In the genomic region with DNA sequence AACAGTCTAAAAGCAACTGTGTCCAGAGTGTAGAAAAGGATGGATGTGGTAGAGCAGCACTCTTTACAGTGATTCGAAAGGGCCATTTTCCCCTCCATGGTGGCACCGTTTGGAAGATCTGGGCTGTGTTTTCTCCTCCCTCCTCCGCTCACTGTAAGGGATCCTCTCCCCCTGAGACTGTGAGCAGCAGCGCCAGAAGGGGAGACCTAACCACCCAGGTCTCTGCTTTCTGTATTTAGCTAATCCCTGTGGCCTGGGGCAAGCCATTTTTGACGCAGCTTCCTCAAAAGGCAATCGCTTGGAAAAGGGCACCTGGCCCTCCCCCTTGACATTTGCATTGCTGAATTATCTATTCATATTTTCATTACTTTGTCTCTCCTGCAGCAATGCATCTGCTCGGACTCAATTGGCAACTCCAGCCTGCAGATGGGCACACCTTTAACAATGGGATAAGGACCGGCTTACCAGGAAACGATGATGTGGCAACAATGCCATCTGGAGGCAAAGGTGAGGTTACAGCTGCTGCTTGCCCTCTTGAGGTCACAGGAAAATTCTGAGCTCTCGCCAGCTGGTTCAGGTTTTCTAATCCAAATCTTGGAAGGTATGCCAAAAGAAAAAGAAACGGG, we compare ENCODE assay signal across 1 cellular context.
TF ChIP-seq lines count a peak whose summit lies in the region.

No MANE protein-coding gene starts in this region.

TF ChIP-seq in WTC11, 78 proteins besides CTCF, POLR2A, EP300 and RAD21 (continued from another document):
- TF ChIP-seq, protein P1, sequence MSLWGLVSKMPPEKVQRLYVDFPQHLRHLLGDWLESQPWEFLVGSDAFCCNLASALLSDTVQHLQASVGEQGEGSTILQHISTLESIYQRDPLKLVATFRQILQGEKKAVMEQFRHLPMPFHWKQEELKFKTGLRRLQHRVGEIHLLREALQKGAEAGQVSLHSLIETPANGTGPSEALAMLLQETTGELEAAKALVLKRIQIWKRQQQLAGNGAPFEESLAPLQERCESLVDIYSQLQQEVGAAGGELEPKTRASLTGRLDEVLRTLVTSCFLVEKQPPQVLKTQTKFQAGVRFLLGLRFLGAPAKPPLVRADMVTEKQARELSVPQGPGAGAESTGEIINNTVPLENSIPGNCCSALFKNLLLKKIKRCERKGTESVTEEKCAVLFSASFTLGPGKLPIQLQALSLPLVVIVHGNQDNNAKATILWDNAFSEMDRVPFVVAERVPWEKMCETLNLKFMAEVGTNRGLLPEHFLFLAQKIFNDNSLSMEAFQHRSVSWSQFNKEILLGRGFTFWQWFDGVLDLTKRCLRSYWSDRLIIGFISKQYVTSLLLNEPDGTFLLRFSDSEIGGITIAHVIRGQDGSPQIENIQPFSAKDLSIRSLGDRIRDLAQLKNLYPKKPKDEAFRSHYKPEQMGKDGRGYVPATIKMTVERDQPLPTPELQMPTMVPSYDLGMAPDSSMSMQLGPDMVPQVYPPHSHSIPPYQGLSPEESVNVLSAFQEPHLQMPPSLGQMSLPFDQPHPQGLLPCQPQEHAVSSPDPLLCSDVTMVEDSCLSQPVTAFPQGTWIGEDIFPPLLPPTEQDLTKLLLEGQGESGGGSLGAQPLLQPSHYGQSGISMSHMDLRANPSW (CRISPR knock-in tag; conservative IDR thresholded peaks at IDR 0.05; ENCODE audit: low read depth) = no peak
- no peak for TF ChIP-seq OVOL2 (CRISPR knock-in tag; IDR thresholded peaks at IDR 0.05; ENCODE audit: borderline replicate concordance)
- no peak for TF ChIP-seq FOXK1 (CRISPR knock-in tag; IDR thresholded peaks at IDR 0.05)
- TF ChIP-seq, protein P2, sequence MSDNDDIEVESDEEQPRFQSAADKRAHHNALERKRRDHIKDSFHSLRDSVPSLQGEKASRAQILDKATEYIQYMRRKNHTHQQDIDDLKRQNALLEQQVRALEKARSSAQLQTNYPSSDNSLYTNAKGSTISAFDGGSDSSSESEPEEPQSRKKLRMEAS (CRISPR knock-in tag; IDR thresholded peaks at IDR 0.05) = no peak
